ENCODE assay signal across 2 cellular contexts in the genomic region with DNA sequence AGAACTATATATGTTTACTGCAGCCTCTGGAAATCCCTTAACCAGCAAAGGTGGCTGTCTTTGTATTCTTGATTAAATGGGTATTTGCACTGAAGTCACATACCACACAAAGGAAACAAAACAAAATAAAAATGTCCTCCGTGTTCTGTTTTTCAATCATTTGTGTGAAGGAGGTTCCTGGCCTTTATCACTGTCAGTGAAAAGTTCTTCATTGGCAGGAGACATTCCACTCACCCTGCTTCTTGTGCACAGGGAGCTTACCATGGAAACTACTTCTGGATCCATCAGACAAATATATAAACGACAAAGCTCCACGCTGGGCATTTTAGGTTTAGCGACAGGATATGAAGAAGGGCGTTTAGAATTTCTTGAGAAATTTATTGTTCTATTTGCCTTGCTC.
TF ChIP-seq lines count a peak whose summit lies in the region.

No MANE protein-coding gene starts in this region.

TF ChIP-seq in GM23338, 12 proteins besides CTCF, POLR2A, EP300 and RAD21:
- peak; percentile 54 for TF ChIP-seq EZH2 (IDR thresholded peaks at IDR 0.05; ENCODE audit: low read depth, unreplicated experiment)
- TF ChIP-seq CREB1 (CRISPR knock-in tag; IDR thresholded peaks at IDR 0.05; ENCODE audit: low read depth) = no peak
TF ChIP-seq in GM23338: peak in this region for 1.

TF ChIP-seq in H1, 55 proteins besides CTCF, POLR2A, EP300 and RAD21:
- TF ChIP-seq RXRA (IDR thresholded peaks at IDR 0.05; ENCODE audit: insufficient read depth, low read depth, low read length) (no peak), SRF (IDR thresholded peaks at IDR 0.05; ENCODE audit: low read depth, low read length) (no peak), SIX5 (IDR thresholded peaks at IDR 0.05; ENCODE audit: low read depth, low read length) (no peak), PHF8 (conservative IDR thresholded peaks at IDR 0.05; ENCODE audit: low read depth, low read length) (no peak), KDM4A (IDR thresholded peaks at IDR 0.05; ENCODE audit: low read depth, low read length, severe bottlenecking) (no peak), EZH2 (IDR thresholded peaks at IDR 0.05; ENCODE audit: low read depth, low read length, severe bottlenecking) (peak; percentile 56), CBX5 (IDR thresholded peaks at IDR 0.05; ENCODE audit: low read depth, low read length) (no peak), TCF12 (IDR thresholded peaks at IDR 0.05; ENCODE audit: low read depth, low read length) (no peak), SIN3A (conservative IDR thresholded peaks at IDR 0.05 in 1 of 2, IDR thresholded peaks at IDR 0.05 in 1 of 2; ENCODE audit: low read depth in 1 of 2, low read length in 2 of 2) (no peak), GABPA (IDR thresholded peaks at IDR 0.05; ENCODE audit: borderline replicate concordance, insufficient read depth, low read length) (no peak), ASH2L (IDR thresholded peaks at IDR 0.05; ENCODE audit: low read length) (no peak), BCL11A (IDR thresholded peaks at IDR 0.05; ENCODE audit: low read depth in 2 of 2, low read length in 2 of 2) (no peak), SUZ12 (IDR thresholded peaks at IDR 0.05; ENCODE audit: low read length) (peak; percentile 47)
- TF ChIP-seq, protein P1, sequence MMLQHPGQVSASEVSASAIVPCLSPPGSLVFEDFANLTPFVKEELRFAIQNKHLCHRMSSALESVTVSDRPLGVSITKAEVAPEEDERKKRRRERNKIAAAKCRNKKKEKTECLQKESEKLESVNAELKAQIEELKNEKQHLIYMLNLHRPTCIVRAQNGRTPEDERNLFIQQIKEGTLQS (IDR thresholded peaks at IDR 0.05; ENCODE audit: insufficient read depth, low read depth, low read length) = no peak
